1 cellular context compared by ENCODE assay signal in genomic region chr15:90883971-90884718, GRCh38.
A peak's percentile ranks its signal among the peaks of the same experiment; 100 is the strongest.
TF ChIP-seq lines count a peak whose summit lies in the region.

TSS of gene FES (plus strand) at chr15:90884504. CDS start at chr15:90885046, 542 bp downstream.

TF ChIP-seq in HepG2, 621 proteins besides CTCF, POLR2A, EP300 and RAD21 (continued from another document):
- TF ChIP-seq ZNF142 (CRISPR knock-in tag; IDR thresholded peaks at IDR 0.05) (peak; percentile 40; the same call in 1 of the 2 replicates), ZNF160 (CRISPR knock-in tag; IDR thresholded peaks at IDR 0.05) (no peak), ZSCAN31 (CRISPR knock-in tag; IDR thresholded peaks at IDR 0.05; ENCODE audit: low read depth) (no peak), TBX3 (IDR thresholded peaks at IDR 0.05; ENCODE audit: borderline replicate concordance) (no peak), TGIF2 (CRISPR knock-in tag; IDR thresholded peaks at IDR 0.05) (no peak), ZFY (CRISPR knock-in tag; IDR thresholded peaks at IDR 0.05) (peak; percentile 66), NR2F1 (CRISPR knock-in tag; IDR thresholded peaks at IDR 0.05) (no peak), KLF13 (CRISPR knock-in tag; IDR thresholded peaks at IDR 0.05) (no peak; the same call in 1 of the 2 replicates), PRPF4 (IDR thresholded peaks at IDR 0.05; ENCODE audit: low read depth, low read length, poor library complexity, severe bottlenecking) (no peak), JUN (CRISPR knock-in tag; IDR thresholded peaks at IDR 0.05) (no peak), ZNF260 (CRISPR knock-in tag; IDR thresholded peaks at IDR 0.05; ENCODE audit: borderline replicate concordance, low read depth) (no peak), KMT2B (CRISPR knock-in tag; IDR thresholded peaks at IDR 0.05) (no peak)
